Comparison of ENCODE assay signal across 1 cellular context in the genomic region with DNA sequence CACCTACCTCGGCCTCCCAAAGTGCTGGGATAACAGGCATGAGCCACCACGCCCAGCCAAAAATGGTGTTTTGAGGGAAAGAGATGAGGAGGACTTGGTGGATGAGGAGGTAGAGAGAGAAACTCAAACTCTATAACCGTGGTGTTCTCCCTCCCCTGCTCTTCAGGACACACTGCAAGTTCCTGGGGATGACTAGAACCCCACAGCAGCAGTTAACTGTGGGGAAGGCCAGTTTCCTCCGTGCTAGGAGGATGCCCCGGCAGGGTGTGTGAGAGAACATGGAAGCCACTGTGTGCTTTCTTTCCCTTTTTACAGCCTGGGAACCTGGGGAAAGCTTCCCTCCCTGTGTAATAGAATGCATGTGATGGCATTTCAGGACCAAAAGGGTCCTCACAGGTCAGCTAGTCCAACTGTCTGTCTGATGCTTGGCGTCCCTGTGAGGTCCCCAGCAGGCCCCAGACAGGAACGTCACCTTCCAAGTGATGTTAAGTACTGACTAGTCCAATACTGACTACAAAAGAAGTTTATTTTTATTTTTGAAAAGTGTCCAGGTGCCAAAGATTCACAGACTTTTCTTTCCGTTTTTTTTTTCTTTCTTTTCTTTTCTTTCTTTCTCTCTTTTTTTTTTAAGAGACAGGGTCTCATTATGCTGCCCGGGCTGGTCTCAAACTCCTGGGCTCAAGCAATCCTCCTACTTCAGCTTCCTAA.
TF ChIP-seq lines count a peak whose summit lies in the region.

No MANE protein-coding gene starts in this region.

TF ChIP-seq in WTC11, 78 proteins besides CTCF, POLR2A, EP300 and RAD21:
- TF ChIP-seq MLX (CRISPR knock-in tag; IDR thresholded peaks at IDR 0.05) (no peak), SP1 (CRISPR knock-in tag; conservative IDR thresholded peaks at IDR 0.05) (no peak), RELA (CRISPR knock-in tag; IDR thresholded peaks at IDR 0.05; ENCODE audit: borderline replicate concordance) (no peak), ZNF671 (CRISPR knock-in tag; IDR thresholded peaks at IDR 0.05) (no peak), JAZF1 (CRISPR knock-in tag; IDR thresholded peaks at IDR 0.05) (no peak)
- TF ChIP-seq, protein P1, sequence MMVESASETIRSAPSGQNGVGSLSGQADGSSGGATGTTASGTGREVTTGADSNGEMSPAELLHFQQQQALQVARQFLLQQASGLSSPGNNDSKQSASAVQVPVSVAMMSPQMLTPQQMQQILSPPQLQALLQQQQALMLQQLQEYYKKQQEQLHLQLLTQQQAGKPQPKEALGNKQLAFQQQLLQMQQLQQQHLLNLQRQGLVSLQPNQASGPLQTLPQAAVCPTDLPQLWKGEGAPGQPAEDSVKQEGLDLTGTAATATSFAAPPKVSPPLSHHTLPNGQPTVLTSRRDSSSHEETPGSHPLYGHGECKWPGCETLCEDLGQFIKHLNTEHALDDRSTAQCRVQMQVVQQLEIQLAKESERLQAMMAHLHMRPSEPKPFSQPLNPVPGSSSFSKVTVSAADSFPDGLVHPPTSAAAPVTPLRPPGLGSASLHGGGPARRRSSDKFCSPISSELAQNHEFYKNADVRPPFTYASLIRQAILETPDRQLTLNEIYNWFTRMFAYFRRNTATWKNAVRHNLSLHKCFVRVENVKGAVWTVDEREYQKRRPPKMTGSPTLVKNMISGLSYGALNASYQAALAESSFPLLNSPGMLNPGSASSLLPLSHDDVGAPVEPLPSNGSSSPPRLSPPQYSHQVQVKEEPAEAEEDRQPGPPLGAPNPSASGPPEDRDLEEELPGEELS (CRISPR knock-in tag; IDR thresholded peaks at IDR 0.05), result no peak
